In the genomic region with DNA sequence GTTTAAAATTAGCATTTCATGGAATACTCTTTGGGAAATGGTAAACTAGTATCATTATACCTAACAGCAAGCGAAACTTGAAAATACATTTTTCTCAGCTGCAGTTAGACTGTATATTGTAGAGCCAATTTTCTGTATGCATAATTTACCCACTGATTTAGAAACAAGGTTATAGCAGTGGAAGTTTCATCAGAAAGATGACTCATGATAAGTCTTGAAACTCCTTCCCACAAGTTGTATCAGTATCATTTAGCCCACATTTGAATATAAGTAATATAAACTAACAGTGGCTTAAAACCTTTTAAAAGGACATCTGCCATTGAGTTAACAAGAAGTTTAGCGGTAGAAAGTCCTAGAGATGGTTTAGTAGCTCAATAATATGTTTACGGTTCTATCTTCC, we compare ENCODE assay signal across 14 cellular contexts.
DNase-seq lines count a peak whose midpoint lies in the region; ATAC-seq and TF ChIP-seq lines count a peak whose summit lies in the region.
"Had no signal": no experiment of that assay in that cellular context is flagged by ENCODE, and none has a peak within 500 bp of the region (broad histone marks: within the 10 kb centered on the region; RNA-seq: fewer than 3 reads in every experiment).

No MANE protein-coding gene starts in this region.

- H3K9me3 Mint-ChIP-seq in chondrocyte (ENCODE audit: low read depth) = peaks cover 6% of the 10 kb centered on the region
- no peaks in the 10 kb centered on the region for H3K9me3 Mint-ChIP-seq in activated CD4-positive, alpha-beta T cell treated with anti-CD3 and anti-CD28 coated beads, Interleukin-2, amount 10 ng/mL, durations not matched to agents 24 days and 14 days
- H3K9me3 Mint-ChIP-seq: activated CD4-positive, alpha-beta T cell treated with anti-CD3 and anti-CD28 coated beads, Interleukin-2, amount 10 ng/mL, durations not matched to agents 7 days and 5 days had no signal

- peaks cover 80% of the 10 kb centered on the region for H3K4me1 Mint-ChIP-seq in chondrocyte (ENCODE audit: low read depth)
- H3K4me1 Mint-ChIP-seq in activated CD4-positive, alpha-beta T cell treated with anti-CD3 and anti-CD28 coated beads, Interleukin-2, amount 10 ng/mL, durations not matched to agents 24 days and 14 days = no peaks in the 10 kb centered on the region
- H3K4me1 Mint-ChIP-seq: activated CD4-positive, alpha-beta T cell treated with anti-CD3 and anti-CD28 coated beads, Interleukin-2, amount 10 ng/mL, durations not matched to agents 7 days and 5 days had no signal

- peak overlapping the region; percentile 82 for H3K27ac Mint-ChIP-seq in chondrocyte (ENCODE audit: unreplicated experiment)
- no peak overlapping the region for H3K27ac Mint-ChIP-seq in activated CD4-positive, alpha-beta T cell treated with anti-CD3 and anti-CD28 coated beads, Interleukin-2, amount 10 ng/mL, durations not matched to agents 24 days and 14 days
- H3K27ac Mint-ChIP-seq: activated CD4-positive, alpha-beta T cell treated with anti-CD3 and anti-CD28 coated beads, Interleukin-2, amount 10 ng/mL, durations not matched to agents 7 days and 5 days had no signal

- DNase-seq in GM04504 (ENCODE audit: low read depth) (peak; percentile 29), NB4 (ENCODE audit: low read depth) (peak; percentile 45), chondrocyte (ENCODE audit: low spot score) (no peak), putamen (ENCODE audit: low spot score) (peak; percentile 16), NCI-H128 (lab: John Stamatoyannopoulos, UW; ENCODE audit: unreplicated experiment) (no peak)
- DNase-seq in activated CD4-positive, alpha-beta T cell treated with anti-CD3 and anti-CD28 coated beads, Interleukin-2, amount 10 ng/mL, durations not matched to agents 24 days and 14 days = no peak
- DNase-seq: activated CD4-positive, alpha-beta T cell treated with anti-CD3 and anti-CD28 coated beads, Interleukin-2, amount 10 ng/mL, durations not matched to agents 7 days and 5 days; GOT3; mesendoderm; NCI-H187 treated with DMSO at 0.1 percent for 48 hours; stimulated activated CD4-positive, alpha-beta T cell treated with anti-CD3 and anti-CD28 coated beads, Interleukin-4, amount 100 ng/mL, for 4 hours; stomach had no signal

- ATAC-seq in HG03571 (IDR thresholded peaks at IDR 0.05; ENCODE audit: unreplicated experiment) = no peak
- ATAC-seq in HG02759 (IDR thresholded peaks at IDR 0.05; ENCODE audit: unreplicated experiment) = no peak

- intact Hi-C loops in activated CD4-positive, alpha-beta T cell treated with anti-CD3 and anti-CD28 coated beads, Interleukin-2, amount 10 ng/mL, durations not matched to agents 24 days and 14 days (cut with micrococcal nuclease) = no loop called here

- H3K27me3 Mint-ChIP-seq in chondrocyte (ENCODE audit: low read depth) = no peaks in the 10 kb centered on the region
- no peaks in the 10 kb centered on the region for H3K27me3 Mint-ChIP-seq in activated CD4-positive, alpha-beta T cell treated with anti-CD3 and anti-CD28 coated beads, Interleukin-2, amount 10 ng/mL, durations not matched to agents 24 days and 14 days
- H3K27me3 Mint-ChIP-seq: activated CD4-positive, alpha-beta T cell treated with anti-CD3 and anti-CD28 coated beads, Interleukin-2, amount 10 ng/mL, durations not matched to agents 7 days and 5 days had no signal

- no peak for TF ChIP-seq POLR2A in NB4 (IDR thresholded peaks at IDR 0.05; ENCODE audit: extremely low read depth, insufficient read length)

- no peak overlapping the region for H3K4me3 ChIP-seq in NB4 (ENCODE audit: low read depth, low read length)
- H3K4me3 ChIP-seq: stomach had no signal

- TF ChIP-seq CTCF in NB4 (IDR thresholded peaks at IDR 0.05; ENCODE audit: low read depth, low read length) (no peak), chondrocyte (IDR thresholded peaks at IDR 0.05) (no peak)

- peaks cover 2% of the 10 kb centered on the region for H3K36me3 Mint-ChIP-seq in chondrocyte (ENCODE audit: low read depth)
- no peaks in the 10 kb centered on the region for H3K36me3 Mint-ChIP-seq in activated CD4-positive, alpha-beta T cell treated with anti-CD3 and anti-CD28 coated beads, Interleukin-2, amount 10 ng/mL, durations not matched to agents 24 days and 14 days (ENCODE audit: low read depth)

- H3K4me3 Mint-ChIP-seq in chondrocyte (ENCODE audit: unreplicated experiment) = no peak overlapping the region
- no peak overlapping the region for H3K4me3 Mint-ChIP-seq in activated CD4-positive, alpha-beta T cell treated with anti-CD3 and anti-CD28 coated beads, Interleukin-2, amount 10 ng/mL, durations not matched to agents 24 days and 14 days
- H3K4me3 Mint-ChIP-seq: activated CD4-positive, alpha-beta T cell treated with anti-CD3 and anti-CD28 coated beads, Interleukin-2, amount 10 ng/mL, durations not matched to agents 7 days and 5 days had no signal

Comparison
In these comparisons a context has a peak if more than half of its experiments do, and no peak if none do; other contexts are left out.
1. DNase-seq: peak in GM04504 (single experiment), NB4 (single experiment) and putamen (single experiment); none in chondrocyte (single experiment), NCI-H128 (single experiment) and activated CD4-positive, alpha-beta T cell treated with anti-CD3 and anti-CD28 coated beads, Interleukin-2, amount 10 ng/mL, durations not matched to agents 24 days and 14 days (single experiment).